11 cellular contexts compared by ENCODE assay signal in the genomic region with DNA sequence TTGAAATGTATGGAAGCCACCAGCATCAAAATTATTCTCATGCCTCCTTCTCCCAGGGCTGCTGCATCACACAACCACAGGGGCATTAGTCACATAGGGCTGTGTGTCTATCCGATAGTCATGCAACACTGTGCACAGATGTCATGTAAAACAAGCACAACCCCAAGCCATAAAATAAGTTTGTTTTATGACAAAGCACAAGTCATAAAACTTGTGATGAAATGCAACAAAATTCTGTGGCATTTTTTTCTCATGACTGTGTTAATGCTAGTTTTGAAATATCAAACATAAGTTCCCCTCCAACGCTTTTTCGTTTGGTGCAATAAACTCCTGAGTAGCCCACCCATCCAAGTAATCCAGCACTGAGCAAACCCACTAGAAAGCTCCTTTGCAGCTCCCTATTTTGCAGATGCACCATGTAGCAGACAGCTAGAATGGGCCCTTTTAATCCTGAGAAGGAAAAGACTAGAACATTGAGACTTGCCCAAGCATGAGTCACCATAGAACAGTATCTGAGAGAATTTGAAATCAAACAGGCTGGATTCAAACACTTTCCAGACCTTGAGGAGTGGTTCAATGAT.
DNase-seq lines count a peak whose midpoint lies in the region; ATAC-seq and TF ChIP-seq lines count a peak whose summit lies in the region.
"Had no signal": no experiment of that assay in that cellular context is flagged by ENCODE, and none has a peak within 500 bp of the region (broad histone marks: within the 10 kb centered on the region; RNA-seq: fewer than 3 reads in every experiment).

No MANE protein-coding gene starts in this region.

- in situ Hi-C loops in KBM-7 (cut with MboI; ENCODE audit: low pct_unique_long_range_greater_than_20kb, low sequenced_read_pairs): no loop called here

- no peak for TF ChIP-seq RAD21 in HCT116 (IDR thresholded peaks at IDR 0.05; ENCODE audit: low read depth)

- H4K20me1 ChIP-seq in HCT116 (ENCODE audit: insufficient read depth): no peaks in the 10 kb centered on the region

- RAD21 ChIA-PET in HCT116 (lab: Charles Lee; ENCODE audit: low non-redundant PET in 1 of 2, low total read pairs in 2 of 2, uncharacterized antibody in 2 of 2, unreplicated experiment in 2 of 2): no interaction called here

- TF ChIP-seq CTCF in HCT116 (IDR thresholded peaks at IDR 0.05 in 2 of 3, conservative IDR thresholded peaks at IDR 0.05 in 1 of 3; ENCODE audit: borderline replicate concordance in 1 of 3, insufficient read depth in 1 of 3, low read depth in 2 of 3, low read length in 2 of 3) (no peak), fibroblast of pulmonary artery (IDR thresholded peaks at IDR 0.05; ENCODE audit: low read length, missing control alignments) (no peak)

- ATAC-seq in HCT116: peak; percentile 63
- ATAC-seq in HG02571 (IDR thresholded peaks at IDR 0.05; ENCODE audit: unreplicated experiment): no peak

- H3K27ac ChIP-seq in HCT116 (ENCODE audit: low read depth, low read length) (no peak overlapping the region), SK-N-MC (peak overlapping the region; percentile 39; the same call in 1 of the 2 replicates)

- no TSS peak for BruUV-seq in HCT116 (replicated peaks; lab: Mats Ljungman, UMichigan)

- H3K4me2 ChIP-seq in HCT116 (ENCODE audit: low read length): peak overlapping the region; percentile 21

- TF ChIP-seq POLR2A in HCT116 (IDR thresholded peaks at IDR 0.05; ENCODE audit: borderline replicate concordance, extremely low read depth, insufficient read depth, insufficient read length): no peak

- CTCF ChIA-PET in HCT116 (lab: Charles Lee): interaction anchor here (2.9 kb wide), 1 partner anchor 10 kb away, joined by 10 read pairs; no protein-coding TSS in a partner anchor

- H3K4me3 ChIP-seq in HCT116 (replicated peaks in 1 of 2; ENCODE audit: low read depth in 1 of 2, low read length in 2 of 2) (no peak overlapping the region), SK-N-MC (no peak overlapping the region), fibroblast of pulmonary artery (replicated peaks; ENCODE audit: low read depth, low read length) (no peak overlapping the region)
- H3K4me3 ChIP-seq: adrenal gland had no signal

- H3K9me2 ChIP-seq in HCT116 (ENCODE audit: insufficient read depth): no peaks in the 10 kb centered on the region

- H3K36me3 ChIP-seq in HCT116 (ENCODE audit: control insufficient read depth in 1 of 2, insufficient read depth in 2 of 2, low read length in 2 of 2) (no peaks in the 10 kb centered on the region), SK-N-MC (ENCODE audit: insufficient read depth, low read length) (no peaks in the 10 kb centered on the region)
- H3K36me3 ChIP-seq: adrenal gland had no signal

- H3K4me1 ChIP-seq in HCT116 (ENCODE audit: control insufficient read depth in 1 of 2, insufficient read depth in 2 of 2, low read length in 2 of 2): peaks cover 0 to 26% of the 10 kb centered on the region in 2 experiments; a peak in 2 of 4 replicates

- no peak overlapping the region for H2AFZ ChIP-seq in HCT116 (ENCODE audit: low read depth, low read length, poor library complexity, severe bottlenecking)

- H3K9ac ChIP-seq in HCT116 (ENCODE audit: low read length): no peak overlapping the region
- no peak overlapping the region for H3K9ac ChIP-seq in SK-N-MC (ENCODE audit: insufficient read length)

- intact Hi-C loops in HCT116 (cut with micrococcal nuclease): no loop called here

- DNase-seq in HCT116 (ENCODE audit: low read depth, low spot score) (peak; percentile 10), SK-N-MC (ENCODE audit: low read depth, low spot score) (no peak), fibroblast of pulmonary artery (ENCODE audit: low read depth) (peak; percentile 81), stromal cell of bone marrow (ENCODE audit: low read depth) (peak; percentile 95), HK-2 (ENCODE audit: unreplicated experiment) (no peak), KBM-7 (no peak), NCI-H2107 treated with DMSO at 0.1 percent for 48 hours (lab: John Stamatoyannopoulos, UW; ENCODE audit: unreplicated experiment) (no peak)
- DNase-seq: activated CD4-positive, alpha-beta T cell treated with anti-CD3 and anti-CD28 coated beads, Interleukin-2, amount 10 ng/mL, durations not matched to agents 24 days and 14 days; adrenal gland; glutamatergic neuron had no signal

- H3K9me3 ChIP-seq in HCT116 (ENCODE audit: control insufficient read depth in 1 of 2, insufficient read depth in 1 of 2, low read depth in 1 of 2, low read length in 2 of 2): no peaks in the 10 kb centered on the region
- peaks cover 3% of the 10 kb centered on the region; the same call in 1 of the 2 replicates for H3K9me3 ChIP-seq in SK-N-MC (ENCODE audit: low read depth, low read length)
- H3K9me3 ChIP-seq: adrenal gland had no signal

- no peaks in the 10 kb centered on the region for H3K79me2 ChIP-seq in HCT116 (ENCODE audit: insufficient read depth, low read length)

- POLR2A ChIA-PET in HCT116 (lab: Charles Lee): no interaction called here

- H3K27me3 ChIP-seq in HCT116 (ENCODE audit: insufficient read depth, low read length): no peaks in the 10 kb centered on the region
- H3K27me3 ChIP-seq: adrenal gland had no signal

TF ChIP-seq in HCT116, 20 proteins besides CTCF, POLR2A, EP300 and RAD21:
- no peak for TF ChIP-seq TCF7L2 (IDR thresholded peaks at IDR 0.05; ENCODE audit: borderline replicate concordance, extremely low read depth, insufficient read depth, insufficient read length)
- peak; percentile 58 for TF ChIP-seq FOSL1 (IDR thresholded peaks at IDR 0.05; ENCODE audit: low read depth)
- TF ChIP-seq JUND (IDR thresholded peaks at IDR 0.05): peak; percentile 41; the same call in 1 of the 2 replicates
- peak; percentile 27; the same call in 1 of the 2 replicates for TF ChIP-seq SP1 (IDR thresholded peaks at IDR 0.05; ENCODE audit: low read depth)
- TF ChIP-seq CEBPB (IDR thresholded peaks at IDR 0.05; ENCODE audit: low read depth): peak; percentile 73
- TF ChIP-seq, protein P1, sequence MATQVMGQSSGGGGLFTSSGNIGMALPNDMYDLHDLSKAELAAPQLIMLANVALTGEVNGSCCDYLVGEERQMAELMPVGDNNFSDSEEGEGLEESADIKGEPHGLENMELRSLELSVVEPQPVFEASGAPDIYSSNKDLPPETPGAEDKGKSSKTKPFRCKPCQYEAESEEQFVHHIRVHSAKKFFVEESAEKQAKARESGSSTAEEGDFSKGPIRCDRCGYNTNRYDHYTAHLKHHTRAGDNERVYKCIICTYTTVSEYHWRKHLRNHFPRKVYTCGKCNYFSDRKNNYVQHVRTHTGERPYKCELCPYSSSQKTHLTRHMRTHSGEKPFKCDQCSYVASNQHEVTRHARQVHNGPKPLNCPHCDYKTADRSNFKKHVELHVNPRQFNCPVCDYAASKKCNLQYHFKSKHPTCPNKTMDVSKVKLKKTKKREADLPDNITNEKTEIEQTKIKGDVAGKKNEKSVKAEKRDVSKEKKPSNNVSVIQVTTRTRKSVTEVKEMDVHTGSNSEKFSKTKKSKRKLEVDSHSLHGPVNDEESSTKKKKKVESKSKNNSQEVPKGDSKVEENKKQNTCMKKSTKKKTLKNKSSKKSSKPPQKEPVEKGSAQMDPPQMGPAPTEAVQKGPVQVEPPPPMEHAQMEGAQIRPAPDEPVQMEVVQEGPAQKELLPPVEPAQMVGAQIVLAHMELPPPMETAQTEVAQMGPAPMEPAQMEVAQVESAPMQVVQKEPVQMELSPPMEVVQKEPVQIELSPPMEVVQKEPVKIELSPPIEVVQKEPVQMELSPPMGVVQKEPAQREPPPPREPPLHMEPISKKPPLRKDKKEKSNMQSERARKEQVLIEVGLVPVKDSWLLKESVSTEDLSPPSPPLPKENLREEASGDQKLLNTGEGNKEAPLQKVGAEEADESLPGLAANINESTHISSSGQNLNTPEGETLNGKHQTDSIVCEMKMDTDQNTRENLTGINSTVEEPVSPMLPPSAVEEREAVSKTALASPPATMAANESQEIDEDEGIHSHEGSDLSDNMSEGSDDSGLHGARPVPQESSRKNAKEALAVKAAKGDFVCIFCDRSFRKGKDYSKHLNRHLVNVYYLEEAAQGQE (IDR thresholded peaks at IDR 0.05; ENCODE audit: low read depth): no peak
- TF ChIP-seq, protein P2, sequence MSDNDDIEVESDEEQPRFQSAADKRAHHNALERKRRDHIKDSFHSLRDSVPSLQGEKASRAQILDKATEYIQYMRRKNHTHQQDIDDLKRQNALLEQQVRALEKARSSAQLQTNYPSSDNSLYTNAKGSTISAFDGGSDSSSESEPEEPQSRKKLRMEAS (IDR thresholded peaks at IDR 0.05): 0 out of 2 replicates have a peak, but pooled peaks have one; percentile 18
- TF ChIP-seq CBX3 (IDR thresholded peaks at IDR 0.05; ENCODE audit: low read depth): peak; percentile 44; the same call in 1 of the 2 replicates
TF ChIP-seq in HCT116: peak in this region for 6.

Comparison
In these comparisons a context has a peak if more than half of its experiments do, and no peak if none do; other contexts are left out.
1. DNase-seq: peak in HCT116 (single experiment), fibroblast of pulmonary artery (single experiment) and stromal cell of bone marrow (single experiment); none in SK-N-MC (single experiment), HK-2 (single experiment), KBM-7 (single experiment) and NCI-H2107 treated with DMSO at 0.1 percent for 48 hours (single experiment).